Comparison of ENCODE assay signal across 18 cellular contexts in genomic region chr10:89475567-89475966, GRCh38. TPM values are rescaled to one million over a fixed set of nuclear protein-coding genes. Genes with fewer than 3 reads are reported as not detected.
DNase-seq lines count a peak whose midpoint lies in the region; ATAC-seq, FAIRE-seq and TF ChIP-seq lines count a peak whose summit lies in the region.
"Had no signal": no experiment of that assay in that cellular context is flagged by ENCODE, and none has a peak within 500 bp of the region (broad histone marks: within the 10 kb centered on the region; RNA-seq: fewer than 3 reads in every experiment).

No MANE protein-coding gene starts in this region.

- H3K36me3 ChIP-seq in IMR-90 (ENCODE audit: control insufficient read depth, insufficient read depth, low read length) (no peaks in the 10 kb centered on the region), HepG2 (replicated peaks in 1 of 2; ENCODE audit: control insufficient read depth in 1 of 2, insufficient read depth in 2 of 2, low read length in 2 of 2) (no peaks in the 10 kb centered on the region), gastrocnemius medialis (no peaks in the 10 kb centered on the region), PC-3 (ENCODE audit: low read depth, low read length) (no peaks in the 10 kb centered on the region)

- ATAC-seq in IMR-90 (ENCODE audit: low read depth) (peak; percentile 13; the same call in 1 of the 2 replicates), HepG2 (peak; percentile 80), gastrocnemius medialis (no peak), GM19328 (IDR thresholded peaks at IDR 0.05; ENCODE audit: unreplicated experiment) (no peak), PC-3 (no peak), T-cell (replicated peaks in 1 of 4) (no peak), HG03097 (IDR thresholded peaks at IDR 0.05; ENCODE audit: low FRiP score, unreplicated experiment) (no peak)
- ATAC-seq: activated CD4-positive, CD25-positive, alpha-beta regulatory T cell treated with anti-CD3 and anti-CD28 coated beads, Interleukin-2, amount 50 U/mL, for 24 hours; stimulated activated naive CD8-positive, alpha-beta T cell treated with anti-CD3 and anti-CD28 coated beads, Interleukin-15, amount 100 ng/mL, for 72 hours had no signal

- FAIRE-seq in HepG2 (lab: Jason Lieb, UNC) = peak; percentile 56
- FAIRE-seq: GM18507 had no signal

- WGBS in IMR-90 (ENCODE audit: extremely low coverage in 2 of 2, insufficient read length in 1 of 2), 2 experiments = no CpG with 5 or more reads among the region's 4 CpGs
- WGBS in HepG2 (ENCODE audit: low lambda C conversion rate) = 2% methylated on average over 4 of the region's 4 CpGs

- H3K27ac Mint-ChIP-seq in T-cell = no peak overlapping the region
- H3K27ac Mint-ChIP-seq: activated naive CD8-positive, alpha-beta T cell; stimulated activated naive CD8-positive, alpha-beta T cell treated with anti-CD3 and anti-CD28 coated beads, Interleukin-15, amount 100 ng/mL, for 72 hours had no signal

- H3K56ac ChIP-seq in IMR-90 (ENCODE audit: extremely low read depth, insufficient read depth, low read length) = no peak overlapping the region

- peak overlapping the region; percentile 31; the same call in 1 of the 2 replicates for H4K5ac ChIP-seq in IMR-90 (ENCODE audit: low read depth, low read length)

- H3K9me3 ChIP-seq in IMR-90 (ENCODE audit: control insufficient read depth, insufficient read depth, low read length) = no peaks in the 10 kb centered on the region
- no peaks in the 10 kb centered on the region for H3K9me3 ChIP-seq in HepG2 (ENCODE audit: low read length)
- H3K9me3 ChIP-seq in gastrocnemius medialis = no peaks in the 10 kb centered on the region
- H3K9me3 ChIP-seq in PC-3 (ENCODE audit: low read length) = no peaks in the 10 kb centered on the region

- TF ChIP-seq EP300 in HepG2 (IDR thresholded peaks at IDR 0.05; ENCODE audit: low read depth in 2 of 2, low read length in 2 of 2) (peak in 1 of 2 experiments; percentile 68; a peak in 2 of 4 replicates), HepG2 (CRISPR knock-in tag; IDR thresholded peaks at IDR 0.05; ENCODE audit: borderline replicate concordance) (no peak)

- H2AK9ac ChIP-seq in IMR-90 (replicated peaks; ENCODE audit: low read depth, low read length, poor library complexity) = no peak overlapping the region

- no peaks in the 10 kb centered on the region for H3K9me3 Mint-ChIP-seq in T-cell
- H3K9me3 Mint-ChIP-seq: stimulated activated naive CD8-positive, alpha-beta T cell treated with anti-CD3 and anti-CD28 coated beads, Interleukin-15, amount 100 ng/mL, for 72 hours had no signal

- H3K27ac ChIP-seq in IMR-90 (ENCODE audit: insufficient read depth, low read length) (no peak overlapping the region), coronary artery (peak overlapping the region; percentile 7 to 25), HepG2 (ENCODE audit: extremely low read length, insufficient read depth, low read length) (peak overlapping the region; percentile 46), gastrocnemius medialis (peak overlapping the region; percentile 21 to 62 (median 48)), PC-3 (ENCODE audit: low read length) (no peak overlapping the region)
- H3K27ac ChIP-seq: PC-9 had no signal

- 0 out of 2 replicates have a peak overlapping the region, but pooled peaks have one; percentile 26 for H3K14ac ChIP-seq in IMR-90 (replicated peaks; ENCODE audit: low read depth, low read length)

- no peaks in the 10 kb centered on the region for H3K9me2 ChIP-seq in PC-3 (replicated peaks; ENCODE audit: low read length)

- H3K4me2 ChIP-seq in IMR-90 (ENCODE audit: low read depth, low read length) (peak overlapping the region; percentile 38; the same call in 1 of the 2 replicates), HepG2 (ENCODE audit: low read depth, low read length) (peak overlapping the region; percentile 85), PC-3 (ENCODE audit: low read length) (no peak overlapping the region)
- H3K4me2 ChIP-seq: PC-9 had no signal

- H3K27me3 ChIP-seq in IMR-90 (ENCODE audit: control insufficient read depth, insufficient read depth, low read length) = no peaks in the 10 kb centered on the region
- no peaks in the 10 kb centered on the region for H3K27me3 ChIP-seq in HepG2 (ENCODE audit: control insufficient read depth in 1 of 2, insufficient read depth in 2 of 2, low read length in 2 of 2)
- H3K27me3 ChIP-seq in gastrocnemius medialis = no peaks in the 10 kb centered on the region
- H3K27me3 ChIP-seq in PC-3 (ENCODE audit: low read length) = no peaks in the 10 kb centered on the region

- dilution Hi-C loops in IMR-90 (cut with HindIII; ENCODE audit: low sequenced_read_pairs, unreplicated experiment) = no loop called here

- H3K36me3 Mint-ChIP-seq in T-cell = no peaks in the 10 kb centered on the region
- H3K36me3 Mint-ChIP-seq: activated naive CD8-positive, alpha-beta T cell had no signal

- H3F3A ChIP-seq in PC-3 (ENCODE audit: low read length, unreplicated experiment) = no peaks in the 10 kb centered on the region

- peak overlapping the region; percentile 24; the same call in 1 of the 2 replicates for H2BK120ac ChIP-seq in IMR-90 (ENCODE audit: low read depth, low read length)

- peak; percentile 35 for DNase-seq in IMR-90
- no peak for DNase-seq in coronary artery (ENCODE audit: low spot score)
- peak; percentile 70 for DNase-seq in HepG2 (ENCODE audit: low spot score)
- no peak for DNase-seq in gastrocnemius medialis
- DNase-seq in PC-3 = no peak
- DNase-seq in T-cell = no peak
- DNase-seq: cortex of kidney; NCI-H1417 treated with DMSO at 0.1 percent for 48 hours; NCI-H524 treated with DMSO at 0.1 percent for 48 hours; PC-9; stimulated activated naive CD8-positive, alpha-beta T cell treated with anti-CD3 and anti-CD28 coated beads, Interleukin-15, amount 100 ng/mL, for 72 hours; SW 1271 had no signal

- H2BK15ac ChIP-seq in IMR-90 (ENCODE audit: low read depth, low read length) = 0 out of 3 replicates have a peak overlapping the region, but pooled peaks have one; percentile 2

- intact Hi-C loops in IMR-90 (cut with micrococcal nuclease) (no loop called here), HepG2 (cut with micrococcal nuclease; ENCODE audit: unreplicated experiment) (loop anchor here (5.0 kb wide), 1 partner anchor 72 kb away; no protein-coding TSS in a partner anchor), gastrocnemius medialis (cut with DNase I; ENCODE audit: low total_unique reads) (loop anchor here (5.0 kb wide), 1 partner anchor 48 kb away; no protein-coding TSS in a partner anchor), PC-3 (cut with micrococcal nuclease) (no loop called here)

- TF ChIP-seq CTCF in IMR-90 (conservative IDR thresholded peaks at IDR 0.05; ENCODE audit: low read depth, low read length) (no peak), coronary artery (IDR thresholded peaks at IDR 0.05) (no peak), HepG2 (CRISPR knock-in tag; IDR thresholded peaks at IDR 0.05) (no peak), gastrocnemius medialis (IDR thresholded peaks at IDR 0.05 in 4 of 5, conservative IDR thresholded peaks at IDR 0.05 in 1 of 5) (no peak), PC-3 (conservative IDR thresholded peaks at IDR 0.05; ENCODE audit: low read depth, low read length) (no peak)

- H3K4me1 Mint-ChIP-seq in T-cell = peaks cover 0 to 3% (median 0%) of the 10 kb centered on the region in 3 donors

- H3K27me3 Mint-ChIP-seq in T-cell = peaks cover 1 to 11% of the 10 kb centered on the region in 2 donors
- H3K27me3 Mint-ChIP-seq: stimulated activated naive CD8-positive, alpha-beta T cell treated with anti-CD3 and anti-CD28 coated beads, Interleukin-15, amount 100 ng/mL, for 72 hours had no signal

- peaks cover 8% of the 10 kb centered on the region for H3K9me1 ChIP-seq in IMR-90 (ENCODE audit: insufficient read depth, low read length)

- no TSS peak for BruUV-seq in IMR-90 (replicated peaks; lab: Mats Ljungman, UMichigan)
- BruUV-seq in HepG2 (replicated peaks; lab: Mats Ljungman, UMichigan) = no TSS peak
- BruUV-seq in PC-3 (replicated peaks; lab: Mats Ljungman, UMichigan) = no TSS peak

- POLR2A ChIA-PET in IMR-90 (lab: Charles Lee; ENCODE audit: unreplicated experiment) (no interaction called here), HepG2 (lab: Yijun Ruan, JAX) (no interaction called here), PC-3 (lab: Charles Lee; ENCODE audit: unreplicated experiment) (no interaction called here), T-cell (lab: Charles Lee) (no interaction called here)

- H3K4me1 ChIP-seq in IMR-90 (ENCODE audit: control insufficient read depth, insufficient read depth, low read length) (peaks cover 27% of the 10 kb centered on the region), HepG2 (ENCODE audit: insufficient read depth, low read length) (peaks cover 58% of the 10 kb centered on the region), gastrocnemius medialis (peaks cover 39 to 41% of the 10 kb centered on the region in 2 donors), PC-3 (ENCODE audit: insufficient read depth, low read length) (no peaks in the 10 kb centered on the region)

- H3K18ac ChIP-seq in IMR-90 (ENCODE audit: low read depth, low read length) = peak overlapping the region; percentile 66; the same call in 1 of the 2 replicates

- H3K4me3 ChIP-seq in IMR-90 (ENCODE audit: insufficient read depth, low read depth, low read length) = no peak overlapping the region
- H3K4me3 ChIP-seq in coronary artery = peak overlapping the region; percentile 2
- H3K4me3 ChIP-seq in HepG2 (replicated peaks in 1 of 3; ENCODE audit: insufficient read depth in 1 of 3, low read depth in 2 of 3, low read length in 3 of 3) = peak overlapping the region; percentile 37 to 48 (median 38); a peak in 4 of 6 replicates
- no peak overlapping the region for H3K4me3 ChIP-seq in gastrocnemius medialis
- H3K4me3 ChIP-seq in PC-3 (ENCODE audit: low read length) = no peak overlapping the region
- H3K4me3 ChIP-seq: PC-9, skin epidermis had no signal

- H3K79me2 ChIP-seq in HepG2 (ENCODE audit: insufficient read depth, low read length) (no peaks in the 10 kb centered on the region), PC-3 (ENCODE audit: low read length) (no peaks in the 10 kb centered on the region)

- no peak overlapping the region; the same call in 1 of the 2 replicates for H2BK20ac ChIP-seq in IMR-90 (ENCODE audit: low read depth, low read length)

- H4K91ac ChIP-seq in IMR-90 (ENCODE audit: insufficient read depth, low read depth, low read length) = no peak overlapping the region

- no peak for TF ChIP-seq POLR2A in IMR-90 (IDR thresholded peaks at IDR 0.05; ENCODE audit: low read depth, low read length)
- no peak for TF ChIP-seq POLR2A in HepG2 (IDR thresholded peaks at IDR 0.05; ENCODE audit: insufficient read depth in 1 of 2, low read depth in 2 of 2, low read length in 2 of 2)
- TF ChIP-seq POLR2A in gastrocnemius medialis (IDR thresholded peaks at IDR 0.05) = no peak

- no peak overlapping the region for H3K23ac ChIP-seq in IMR-90 (ENCODE audit: low read depth, low read length)

- H3K4me3 Mint-ChIP-seq in T-cell = no peak overlapping the region
- H3K4me3 Mint-ChIP-seq: activated naive CD8-positive, alpha-beta T cell; stimulated activated naive CD8-positive, alpha-beta T cell treated with anti-CD3 and anti-CD28 coated beads, Interleukin-15, amount 100 ng/mL, for 72 hours had no signal

- in situ Hi-C loops in IMR-90 (cut with MboI; ENCODE audit: low sequenced_read_pairs) (no loop called here), HepG2 (cut with HindIII; ENCODE audit: extremely low pct_ligation_motif_present, low pct_unique_long_range_greater_than_20kb) (no loop called here), gastrocnemius medialis (cut with MboI; ENCODE audit: low sequenced_read_pairs in 4 of 4) (no loop called here)

- H4K8ac ChIP-seq in IMR-90 (ENCODE audit: low read depth in 2 of 2, low read length in 2 of 2) = peak overlapping the region in 1 of 2 experiments; percentile 37; a peak in 1 of 4 replicates

- H2AFZ ChIP-seq in IMR-90 (replicated peaks; ENCODE audit: low read length, poor library complexity) = no peak overlapping the region
- no peak overlapping the region for H2AFZ ChIP-seq in HepG2 (ENCODE audit: low read length)
- H2AFZ ChIP-seq in PC-3 (ENCODE audit: low read length) = no peak overlapping the region
- H2AFZ ChIP-seq: PC-9 had no signal

- peak overlapping the region; percentile 24 for H2BK5ac ChIP-seq in IMR-90 (ENCODE audit: low read depth, low read length, poor library complexity, severe bottlenecking)

- H3K9ac ChIP-seq in IMR-90 (ENCODE audit: low read depth, low read length) = no peak overlapping the region
- peak overlapping the region; percentile 23; the same call in 1 of the 2 replicates for H3K9ac ChIP-seq in HepG2 (ENCODE audit: insufficient read depth, low read depth, low read length)
- no peak overlapping the region for H3K9ac ChIP-seq in PC-3 (ENCODE audit: low read length)

- no peaks in the 10 kb centered on the region; a peak in 1 of 4 replicates for H3K79me1 ChIP-seq in IMR-90 (ENCODE audit: low read depth in 1 of 2, low read length in 2 of 2)

- H3K4ac ChIP-seq in IMR-90 (ENCODE audit: low read depth, low read length) = no peak overlapping the region

- TF ChIP-seq RAD21 in IMR-90 (IDR thresholded peaks at IDR 0.05; ENCODE audit: low read length) (no peak), HepG2 (CRISPR knock-in tag; IDR thresholded peaks at IDR 0.05) (no peak)

- CTCF ChIA-PET in IMR-90 (lab: Yijun Ruan, JAX) (no interaction called here), HepG2 (lab: Yijun Ruan, JAX; ENCODE audit: low intra/inter-chr PET ratio, low total read pairs) (no interaction called here), PC-3 (lab: Charles Lee) (no interaction called here), T-cell (lab: Charles Lee) (no interaction called here)

- H4K20me1 ChIP-seq in IMR-90 (ENCODE audit: insufficient read depth, low read length) (no peaks in the 10 kb centered on the region), HepG2 (ENCODE audit: insufficient read depth, low read length) (no peaks in the 10 kb centered on the region), PC-3 (ENCODE audit: low read length) (no peaks in the 10 kb centered on the region)

- no peak overlapping the region for H2AK5ac ChIP-seq in IMR-90 (ENCODE audit: low read depth, low read length)

RNA-seq across cellular contexts. Expression of gene SLC16A12, which starts 59.8 kb away (rescaled TPM):
- 1.6 and 2.2 TPM in 2 replicates for total RNA-seq in IMR-90 (2012; rRNA removed)
- polyA plus RNA-seq in IMR-90 (2012; rRNA removed) = 1.0 and 1.4 TPM in 2 replicates
- polyA plus RNA-seq in IMR-90 (2012; cell fraction: cytosol; rRNA removed) = 0.45 and 0.50 TPM in 2 replicates
- polyA plus RNA-seq in IMR-90 (2012; cell fraction: nucleus; rRNA removed; ENCODE audit: low replicate concordance) = 0.26 and 1.4 TPM in 2 replicates
- total RNA-seq in HepG2 (2016; rRNA removed; fragmentation: Illumina TruSeq; extraction: Trizol) = 0.02 TPM in 1 of 2 replicates, not detected in the other
- not detected in 2 replicates for total RNA-seq in HepG2 (2016; cell fraction: cytosol; rRNA removed; fragmentation: Illumina TruSeq; extraction: Trizol; ENCODE audit: low read depth)
- 0.04 TPM in 1 of 2 replicates, not detected in the other for total RNA-seq in HepG2 (2016; cell fraction: insoluble cytoplasmic fraction; rRNA removed; fragmentation: Illumina TruSeq; extraction: Trizol)
- 0.03 TPM in 1 of 2 replicates, not detected in the other for total RNA-seq in HepG2 (2016; cell fraction: membrane; rRNA removed; fragmentation: Illumina TruSeq; extraction: Trizol)
- 0.06 TPM in 1 of 2 replicates, not detected in the other for total RNA-seq in HepG2 (2016; cell fraction: nucleus; rRNA removed; fragmentation: Illumina TruSeq; extraction: Trizol)
- 0.07 TPM in 1 of 2 replicates, not detected in the other for polyA plus RNA-seq in HepG2 (2011; rRNA removed)
- polyA plus RNA-seq in HepG2 (2011; cell fraction: cytosol; rRNA removed) = 0.01 TPM in 2 replicates
- polyA plus RNA-seq in HepG2 (2011; cell fraction: nucleus; rRNA removed) = not detected in 2 replicates
- polyA plus RNA-seq in HepG2 (2012) = not detected in 2 replicates
- not detected in 2 replicates for polyA plus RNA-seq in HepG2 (2016; cell fraction: cytosol; fragmentation: Illumina TruSeq; extraction: Trizol; ENCODE audit: low read depth)
- polyA plus RNA-seq in HepG2 (2016; cell fraction: insoluble cytoplasmic fraction; fragmentation: Illumina TruSeq; extraction: Trizol; ENCODE audit: low read depth) = not detected in 2 replicates
- not detected in 2 replicates for polyA plus RNA-seq in HepG2 (2016; cell fraction: membrane; fragmentation: Illumina TruSeq; extraction: Trizol; ENCODE audit: low read depth)
- polyA plus RNA-seq in HepG2 (2016; cell fraction: nucleus; fragmentation: Illumina TruSeq; extraction: Trizol; ENCODE audit: insufficient read depth, low read depth) = not detected in 2 replicates
- not detected in 2 replicates for polyA minus RNA-seq in HepG2 (2011; rRNA and poly(A)+ RNA removed; ENCODE audit: low replicate concordance)
- not detected in 2 replicates for polyA minus RNA-seq in HepG2 (2011; cell fraction: cytosol; rRNA and poly(A)+ RNA removed)
- not detected in 2 replicates for polyA minus RNA-seq in HepG2 (2011; cell fraction: nucleus; rRNA and poly(A)+ RNA removed)
- 1 to 10 TPM in 3 of 4 donors, under 1 TPM in 1; 0.97 to 3.1 (median 1.4) TPM for total RNA-seq in gastrocnemius medialis
- not detected in 2 replicates for total RNA-seq in PC-3 (2014; rRNA removed)
- total RNA-seq in T-cell = not detected

Comparison
In these comparisons a context has a peak if more than half of its experiments do, and no peak if none do; other contexts are left out.
1. ATAC-seq: peak in IMR-90 (single experiment) and HepG2 (single experiment); none in gastrocnemius medialis (0 of 2), GM19328 (single experiment), PC-3 (single experiment), T-cell (0 of 4) and HG03097 (single experiment).
2. DNase-seq: peak in IMR-90 (single experiment) and HepG2 (single experiment); none in coronary artery (single experiment), gastrocnemius medialis (0 of 2), PC-3 (single experiment) and T-cell (0 of 34).
3. H3K27ac ChIP-seq: peak in coronary artery (2 of 2), HepG2 (single experiment) and gastrocnemius medialis (4 of 4); none in IMR-90 (single experiment) and PC-3 (single experiment).
4. H3K4me3 ChIP-seq: peak in coronary artery (single experiment) and HepG2 (3 of 3); none in IMR-90 (single experiment), gastrocnemius medialis (0 of 4) and PC-3 (single experiment).
5. intact Hi-C loops: an anchor here in HepG2 (5.0 kb wide) and gastrocnemius medialis (5.0 kb wide); none called in IMR-90 and PC-3.